8 cellular contexts compared by ENCODE assay signal in the genomic region with DNA sequence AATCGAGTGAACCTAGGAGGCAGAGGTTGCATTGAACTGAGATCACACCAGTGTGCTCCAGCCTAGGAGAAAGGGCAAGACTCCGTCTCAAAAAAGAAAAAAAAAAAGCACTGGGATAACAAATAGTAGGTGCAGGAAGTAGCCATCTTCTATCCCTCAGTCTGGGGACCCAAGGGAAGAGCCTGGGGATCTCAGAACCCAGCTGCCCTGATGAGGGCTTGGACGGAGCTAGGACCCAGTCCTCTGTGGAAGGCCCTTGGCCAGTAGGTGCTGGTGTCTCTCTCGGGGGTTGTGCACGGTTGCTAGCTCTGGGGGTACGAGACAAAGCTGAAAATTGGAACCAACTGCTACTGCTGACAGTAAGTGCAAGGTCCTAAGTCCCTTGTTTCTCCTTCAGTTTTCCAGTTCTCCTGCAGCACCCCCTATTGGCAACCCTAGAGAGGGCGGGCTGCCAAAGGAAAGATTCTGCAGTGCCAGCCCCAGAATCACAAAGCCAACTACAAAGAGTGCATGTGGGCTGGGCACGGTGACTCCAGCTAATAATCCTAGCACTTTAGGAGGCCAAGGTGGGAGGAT. TPM values are rescaled to one million over a fixed set of nuclear protein-coding genes. Genes with fewer than 3 reads are reported as not detected.
DNase-seq lines count a peak whose midpoint lies in the region; ATAC-seq, FAIRE-seq and TF ChIP-seq lines count a peak whose summit lies in the region.

No MANE protein-coding gene starts in this region.

- H3K27ac ChIP-seq in VCaP = no peak overlapping the region
- H3K27ac ChIP-seq in endothelial cell of umbilical vein (ENCODE audit: insufficient read depth, low read depth, low read length) = no peak overlapping the region
- H3K27ac ChIP-seq in upper lobe of left lung = no peak overlapping the region

- TF ChIP-seq CTCF in LNCAP (IDR thresholded peaks at IDR 0.05) = peak; percentile 76
- peak; percentile 69 for TF ChIP-seq CTCF in VCaP (conservative IDR thresholded peaks at IDR 0.05)
- peak; percentile 72 to 76 for TF ChIP-seq CTCF in endothelial cell of umbilical vein (IDR thresholded peaks at IDR 0.05; ENCODE audit: extremely low read depth in 1 of 2, insufficient read depth in 1 of 2, low read depth in 1 of 2, low read length in 2 of 2)
- peak; percentile 66 for TF ChIP-seq CTCF in mesothelial cell of epicardium (IDR thresholded peaks at IDR 0.05; ENCODE audit: unreplicated experiment)
- TF ChIP-seq CTCF in upper lobe of left lung (IDR thresholded peaks at IDR 0.05) = peak in 4 of 6 experiments; percentile 25 to 43 (median 39)

- H4K20me1 ChIP-seq in endothelial cell of umbilical vein (replicated peaks; ENCODE audit: control insufficient read depth, extremely low read depth, insufficient read depth, low read length) = no peaks in the 10 kb centered on the region

- TF ChIP-seq POLR2A in endothelial cell of umbilical vein (IDR thresholded peaks at IDR 0.05; ENCODE audit: low read depth, low read length) (no peak), upper lobe of left lung (IDR thresholded peaks at IDR 0.05) (no peak)

- H3K4me2 ChIP-seq in endothelial cell of umbilical vein (ENCODE audit: insufficient read depth, low read length) = no peak overlapping the region

- H3K27me3 ChIP-seq in endothelial cell of umbilical vein (ENCODE audit: control insufficient read depth in 2 of 2, insufficient read depth in 2 of 2, low read length in 2 of 2) (no peaks in the 10 kb centered on the region), upper lobe of left lung (no peaks in the 10 kb centered on the region)

- peaks cover 13% of the 10 kb centered on the region for H3K36me3 Mint-ChIP-seq in mesothelial cell of epicardium

- CTCF ChIA-PET in endothelial cell of umbilical vein (lab: Charles Lee) = interaction anchor here (0.7 to 4.0 kb wide), 11 partner anchors 8 to 275 kb away, joined by 3 to 42 read pairs (median 4); partner anchors contain the start of genes LZIC, NMNAT1 and UBE4B

- H3K4me1 Mint-ChIP-seq in mesothelial cell of epicardium = no peaks in the 10 kb centered on the region

- H2AFZ ChIP-seq in endothelial cell of umbilical vein (ENCODE audit: low read depth, low read length) = no peak overlapping the region

- H3K4me1 ChIP-seq in endothelial cell of umbilical vein (ENCODE audit: control insufficient read depth, extremely low read depth, insufficient read depth, low read length) (no peaks in the 10 kb centered on the region), upper lobe of left lung (no peaks in the 10 kb centered on the region)

- H3K9ac ChIP-seq in endothelial cell of umbilical vein (replicated peaks; ENCODE audit: extremely low read depth, insufficient read depth, low read length) = no peak overlapping the region

- dilution Hi-C loops in endothelial cell of umbilical vein (cut with MboI; ENCODE audit: extremely low pct_ligation_motif_present, low sequenced_read_pairs) = no loop called here

- DNase-seq in ELF-1 (ENCODE audit: low read depth, low spot score) = peak; percentile 81
- DNase-seq in endothelial cell of umbilical vein (ENCODE audit: low read depth, low spot score) = peak; percentile 58
- DNase-seq in mesothelial cell of epicardium (ENCODE audit: low spot score in 2 of 2, unreplicated experiment in 2 of 2) = peak in 1 of 2 experiments; percentile 60
- peak in 1 of 2 donors; percentile 27 for DNase-seq in upper lobe of left lung

- no peaks in the 10 kb centered on the region for H3K27me3 Mint-ChIP-seq in mesothelial cell of epicardium (ENCODE audit: low read depth)

- no peak for TF ChIP-seq EP300 in upper lobe of left lung (IDR thresholded peaks at IDR 0.05)

- H3K4me3 ChIP-seq in endothelial cell of umbilical vein (replicated peaks in 1 of 3; ENCODE audit: insufficient read depth in 1 of 3, low read depth in 1 of 3, low read length in 3 of 3) (no peak overlapping the region), upper lobe of left lung (no peak overlapping the region)

- H3K79me2 ChIP-seq in endothelial cell of umbilical vein (ENCODE audit: control insufficient read depth, insufficient read depth, low read length) = no peaks in the 10 kb centered on the region

- no peak overlapping the region for H3K27ac Mint-ChIP-seq in mesothelial cell of epicardium

- H3K9me3 Mint-ChIP-seq in mesothelial cell of epicardium = no peaks in the 10 kb centered on the region

- no peak overlapping the region for H3K4me3 Mint-ChIP-seq in mesothelial cell of epicardium

- FAIRE-seq in endothelial cell of umbilical vein (lab: Jason Lieb, UNC) = peak; percentile 87

- H3K9me3 ChIP-seq in endothelial cell of umbilical vein (replicated peaks; ENCODE audit: control insufficient read depth, insufficient read depth, low read length) = no peaks in the 10 kb centered on the region
- H3K9me3 ChIP-seq in upper lobe of left lung = no peaks in the 10 kb centered on the region

- ATAC-seq in upper lobe of left lung (ENCODE audit: low FRiP score in 2 of 2) = peak; percentile 37 to 45
- ATAC-seq in HG02642 (IDR thresholded peaks at IDR 0.05; ENCODE audit: poor library complexity, unreplicated experiment) = no peak
- ATAC-seq in HG03457 (IDR thresholded peaks at IDR 0.05; ENCODE audit: unreplicated experiment) = no peak

- H3K36me3 ChIP-seq in endothelial cell of umbilical vein (ENCODE audit: control insufficient read depth in 2 of 2, extremely low read depth in 1 of 2, insufficient read depth in 2 of 2, low read length in 2 of 2) = peaks cover 2 to 5% of the 10 kb centered on the region in 2 experiments
- peaks cover 0 to 50% (median 10%) of the 10 kb centered on the region in 4 donors for H3K36me3 ChIP-seq in upper lobe of left lung

- POLR2A ChIA-PET in endothelial cell of umbilical vein (lab: Charles Lee) = no interaction called here

- no TSS peak for BruUV-seq in endothelial cell of umbilical vein (replicated peaks; lab: Mats Ljungman, UMichigan)

- 90 to 98% methylated on average over 7 of the region's 8 CpGs for WGBS in upper lobe of left lung, 2 donors

- no peaks in the 10 kb centered on the region for H3K9me1 ChIP-seq in endothelial cell of umbilical vein (replicated peaks; ENCODE audit: control insufficient read depth, extremely low read depth, insufficient read depth, low read length)

- intact Hi-C loops in endothelial cell of umbilical vein (cut with micrococcal nuclease) = loop anchor here (1.0 to 5.0 kb wide), 5 partner anchors 120 to 277 kb away; partner anchors contain the start of genes LZIC, NMNAT1 and UBE4B

TF ChIP-seq in endothelial cell of umbilical vein, 7 proteins besides CTCF, POLR2A, EP300 and RAD21:
- TF ChIP-seq MAX (IDR thresholded peaks at IDR 0.05; ENCODE audit: insufficient read depth, insufficient read length) (no peak), FOS (IDR thresholded peaks at IDR 0.05; ENCODE audit: borderline replicate concordance, insufficient read depth, low read length) (no peak), GATA2 (IDR thresholded peaks at IDR 0.05; ENCODE audit: insufficient read depth, insufficient read length, low read depth, low read length) (no peak), MYC (IDR thresholded peaks at IDR 0.05; ENCODE audit: low read depth, low read length) (no peak), JUN (IDR thresholded peaks at IDR 0.05; ENCODE audit: borderline replicate concordance, insufficient read depth, insufficient read length, low read depth) (no peak), POLR2AphosphoS5 (IDR thresholded peaks at IDR 0.05; ENCODE audit: insufficient read depth, low read depth, low read length) (no peak), EZH2 (IDR thresholded peaks at IDR 0.05; ENCODE audit: borderline replicate concordance, low read depth, low read length, severe bottlenecking) (no peak)

RNA-seq across cellular contexts. Expression of gene KIF1B, which starts 57.6 kb away (rescaled TPM):
- total RNA-seq in endothelial cell of umbilical vein (46.6 and 58.6 TPM in 2 replicates), mesothelial cell of epicardium (65.7 to 67.7 TPM (median 66.1 TPM) in 3 replicates), upper lobe of left lung (10 to 100 TPM; 29.4 to 67.1 (median 42.0) TPM)
- 14.8 and 15.5 TPM in 2 replicates for polyA plus RNA-seq in endothelial cell of umbilical vein
- polyA plus RNA-seq in endothelial cell of umbilical vein (2011; cell fraction: cytosol; rRNA removed) = 13.3 and 14.2 TPM in 2 replicates
- 27.6 and 30.0 TPM in 2 replicates for polyA plus RNA-seq in endothelial cell of umbilical vein (2011; cell fraction: nucleus; rRNA removed)
- 25.8 and 29.4 TPM in 2 replicates for polyA plus RNA-seq in endothelial cell of umbilical vein (2012)
- polyA minus RNA-seq in endothelial cell of umbilical vein = 37.9 and 53.5 TPM in 2 replicates
- 15.1 TPM for polyA minus RNA-seq in endothelial cell of umbilical vein (2011; cell fraction: cytosol; rRNA and poly(A)+ RNA removed)
- 52.4 and 80.3 TPM in 2 replicates for polyA minus RNA-seq in endothelial cell of umbilical vein (2011; cell fraction: nucleus; rRNA and poly(A)+ RNA removed)

Comparison
In these comparisons a context has a peak if more than half of its experiments do, and no peak if none do; other contexts are left out.
1. ATAC-seq: peak in upper lobe of left lung (2 of 2); none in HG02642 (single experiment) and HG03457 (single experiment).
2. Peak in every context shown above with its lines, with median percentiles within 50 percentile points of each other: CTCF ChIP-seq.